1 cellular context compared by ENCODE assay signal in genomic region chr12:122190842-122191668, GRCh38.
TF ChIP-seq lines count a peak whose summit lies in the region.

No MANE protein-coding gene starts in this region.

TF ChIP-seq in endothelial cell of umbilical vein, 7 proteins besides CTCF, POLR2A, EP300 and RAD21:
- TF ChIP-seq EZH2 (IDR thresholded peaks at IDR 0.05; ENCODE audit: borderline replicate concordance, low read depth, low read length, severe bottlenecking) (no peak), GATA2 (IDR thresholded peaks at IDR 0.05; ENCODE audit: insufficient read depth, insufficient read length, low read depth, low read length) (no peak), FOS (IDR thresholded peaks at IDR 0.05; ENCODE audit: borderline replicate concordance, insufficient read depth, low read length) (no peak), JUN (IDR thresholded peaks at IDR 0.05; ENCODE audit: borderline replicate concordance, insufficient read depth, insufficient read length, low read depth) (no peak), MYC (IDR thresholded peaks at IDR 0.05; ENCODE audit: low read depth, low read length) (no peak), POLR2AphosphoS5 (IDR thresholded peaks at IDR 0.05; ENCODE audit: insufficient read depth, low read depth, low read length) (no peak)
- TF ChIP-seq, protein P1, sequence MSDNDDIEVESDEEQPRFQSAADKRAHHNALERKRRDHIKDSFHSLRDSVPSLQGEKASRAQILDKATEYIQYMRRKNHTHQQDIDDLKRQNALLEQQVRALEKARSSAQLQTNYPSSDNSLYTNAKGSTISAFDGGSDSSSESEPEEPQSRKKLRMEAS (IDR thresholded peaks at IDR 0.05; ENCODE audit: insufficient read depth, insufficient read length): no peak
